In genomic region chr13:68232351-68233130, GRCh38 we compare ENCODE assay signal across 20 cellular contexts.
A peak's percentile ranks its signal among the peaks of the same experiment; 100 is the strongest.
DNase-seq lines count a peak whose midpoint lies in the region; TF ChIP-seq lines count a peak whose summit lies in the region.
"Had no signal": no experiment of that assay in that cellular context is flagged by ENCODE, and none has a peak within 500 bp of the region (broad histone marks: within the 10 kb centered on the region; RNA-seq: fewer than 3 reads in every experiment).

No MANE protein-coding gene starts in this region.

- H3K27me3 Mint-ChIP-seq in H9 (ENCODE audit: low read depth) (no peaks in the 10 kb centered on the region), chondrocyte (ENCODE audit: low read depth) (no peaks in the 10 kb centered on the region), mesothelial cell of epicardium (ENCODE audit: low read depth) (no peaks in the 10 kb centered on the region)
- H3K27me3 Mint-ChIP-seq: activated naive CD8-positive, alpha-beta T cell treated with anti-CD3 and anti-CD28 coated beads, Interleukin-2, amount 50 U/mL, for 24 hours; dendritic cell treated with granulocyte-macrophage colony-stimulating factor and Interleukin-4, amounts not matched to agents 40 ng/mL and 50 ng/mL, for 4 days had no signal

- no peak overlapping the region for H4K91ac ChIP-seq in H9 (ENCODE audit: insufficient read length, low read depth, low read length)

- no peak overlapping the region for H2BK120ac ChIP-seq in H9 (ENCODE audit: low read depth, low read length, poor library complexity, severe bottlenecking)

- WGBS in H9 (ENCODE audit: extremely low coverage, insufficient read length, low lambda C conversion rate): no CpG with 5 or more reads among the region's 7 CpGs

- no peak overlapping the region for H3K18ac ChIP-seq in H9 (ENCODE audit: insufficient read length, low read depth, low read length)

- no peak overlapping the region for H3K27ac ChIP-seq in H9 (ENCODE audit: insufficient read length, low read depth, low read length)
- H3K27ac ChIP-seq: GM23248, skin epidermis had no signal

- H3K56ac ChIP-seq in H9 (ENCODE audit: insufficient read length, low read depth, low read length): no peak overlapping the region

- CTCF ChIA-PET in GM10248 (lab: Yijun Ruan, JAX): no interaction called here

- no peak overlapping the region for H2BK12ac ChIP-seq in H9 (ENCODE audit: insufficient read length, low read depth, low read length)

- no peak overlapping the region for H2BK5ac ChIP-seq in H9 (ENCODE audit: insufficient read length, low read length)

- H3K9ac ChIP-seq in H9 (ENCODE audit: extremely low read depth, insufficient read length, low read length): no peak overlapping the region
- H3K9ac ChIP-seq: GM23248 had no signal

- H3K4me3 Mint-ChIP-seq in H9 (no peak overlapping the region), chondrocyte (ENCODE audit: unreplicated experiment) (peak overlapping the region; percentile 44), mesothelial cell of epicardium (no peak overlapping the region)
- H3K4me3 Mint-ChIP-seq: activated naive CD8-positive, alpha-beta T cell treated with anti-CD3 and anti-CD28 coated beads, Interleukin-2, amount 50 U/mL, for 24 hours; dendritic cell treated with granulocyte-macrophage colony-stimulating factor and Interleukin-4, amounts not matched to agents 40 ng/mL and 50 ng/mL, for 4 days had no signal

- no peak overlapping the region for H3K14ac ChIP-seq in H9 (ENCODE audit: insufficient read depth, low read length)

- H3K9me3 ChIP-seq in H9 (ENCODE audit: control insufficient read depth, low read depth, low read length): no peaks in the 10 kb centered on the region

- H2AK5ac ChIP-seq in H9 (ENCODE audit: insufficient read length, low read length): no peak overlapping the region

- H3K27ac Mint-ChIP-seq in H9 (peak overlapping the region; percentile 5 to 92 (median 10); a peak in 4 of 7 replicates), chondrocyte (ENCODE audit: unreplicated experiment) (peak overlapping the region; percentile 71), mesothelial cell of epicardium (peak overlapping the region; percentile 75)
- H3K27ac Mint-ChIP-seq: activated naive CD8-positive, alpha-beta T cell treated with anti-CD3 and anti-CD28 coated beads, Interleukin-2, amount 50 U/mL, for 24 hours; dendritic cell treated with granulocyte-macrophage colony-stimulating factor and Interleukin-4, amounts not matched to agents 40 ng/mL and 50 ng/mL, for 4 days had no signal

- H3T11ph ChIP-seq in H9 (ENCODE audit: low read length): no peak overlapping the region

- POLR2A ChIA-PET in GM10248 (lab: Yijun Ruan, JAX): no interaction called here

- TF ChIP-seq CTCF in H9 (conservative IDR thresholded peaks at IDR 0.05) (no peak), chondrocyte (IDR thresholded peaks at IDR 0.05) (no peak), mesothelial cell of epicardium (IDR thresholded peaks at IDR 0.05; ENCODE audit: unreplicated experiment) (no peak), GM10248 (IDR thresholded peaks at IDR 0.05; ENCODE audit: control extremely low read depth, extremely low read depth, low read depth, missing control alignments) (no peak)

- H3K9me3 Mint-ChIP-seq in H9: no peaks in the 10 kb centered on the region
- no peaks in the 10 kb centered on the region for H3K9me3 Mint-ChIP-seq in chondrocyte (ENCODE audit: low read depth)
- H3K9me3 Mint-ChIP-seq in mesothelial cell of epicardium: peaks cover 3% of the 10 kb centered on the region
- H3K9me3 Mint-ChIP-seq: dendritic cell treated with granulocyte-macrophage colony-stimulating factor and Interleukin-4, amounts not matched to agents 40 ng/mL and 50 ng/mL, for 4 days had no signal

- H3K4me2 ChIP-seq in H9 (ENCODE audit: insufficient read depth, insufficient read length, low read length): no peak overlapping the region

- H2AFZ ChIP-seq in H9 (ENCODE audit: low read length): no peak overlapping the region
- H2AFZ ChIP-seq: GM23248 had no signal

- H3K4me1 Mint-ChIP-seq in H9 (peaks cover 23 to 25% of the 10 kb centered on the region in 2 experiments), chondrocyte (ENCODE audit: low read depth) (peaks cover 16% of the 10 kb centered on the region), mesothelial cell of epicardium (peaks cover 11% of the 10 kb centered on the region)
- H3K4me1 Mint-ChIP-seq: activated naive CD8-positive, alpha-beta T cell treated with anti-CD3 and anti-CD28 coated beads, Interleukin-2, amount 50 U/mL, for 24 hours had no signal

- no peak for DNase-seq in H9
- DNase-seq in OCI-M1 (lab: John Stamatoyannopoulos, UW): peak; percentile 31
- no peak for DNase-seq in chondrocyte (ENCODE audit: low spot score)
- no peak for DNase-seq in mesothelial cell of epicardium (ENCODE audit: low spot score in 2 of 2, unreplicated experiment in 2 of 2)
- no peak for DNase-seq in DMS153 treated with DMSO at 0.1 percent for 48 hours (lab: John Stamatoyannopoulos, UW; ENCODE audit: unreplicated experiment)
- no peak for DNase-seq in GM10248 (ENCODE audit: extremely low spot score)
- DNase-seq in stimulated activated CD4-positive, alpha-beta T cell treated with anti-CD3 and anti-CD28 coated beads, Interleukin-4, amount 100 ng/mL, for 1 hour: no peak
- no peak for DNase-seq in stimulated activated CD4-positive, alpha-beta T cell treated with anti-CD3 and anti-CD28 coated beads, Interleukin-4, amount 100 ng/mL, for 24 hours
- DNase-seq: activated gamma-delta T cell treated with Interleukin-2 at 50 U/mL for 16 hours; activated naive CD8-positive, alpha-beta T cell treated with anti-CD3 and anti-CD28 coated beads, Interleukin-2, amount 50 U/mL, for 24 hours; activated T-cell treated with anti-CD3 and anti-CD28 coated beads, Interleukin-2, amount 50 U/mL, for 1 hour; DMS 273 treated with DMSO at 0.1 percent for 48 hours; GM23248; kidney; NCI-H1436; NCI-H2107; NCI-H446 treated with DMSO at 0.1 percent for 48 hours; SW 1271 had no signal

- H3K36me3 Mint-ChIP-seq in H9 (ENCODE audit: insufficient read depth in 1 of 3, low read depth in 3 of 3) (no peaks in the 10 kb centered on the region), chondrocyte (ENCODE audit: low read depth) (no peaks in the 10 kb centered on the region), mesothelial cell of epicardium (no peaks in the 10 kb centered on the region)

- H3K79me1 ChIP-seq in H9 (ENCODE audit: insufficient read depth, low read depth, low read length, poor library complexity, severe bottlenecking): no peaks in the 10 kb centered on the region

- H3K23ac ChIP-seq in H9 (ENCODE audit: insufficient read length, low read depth, low read length): no peak overlapping the region

- no peak overlapping the region for H4K5ac ChIP-seq in H9 (ENCODE audit: insufficient read length, low read depth, low read length)

- H3K23me2 ChIP-seq in H9 (ENCODE audit: insufficient read length, low read depth, low read length, poor library complexity, severe bottlenecking): no peaks in the 10 kb centered on the region

- no peaks in the 10 kb centered on the region for H3K27me3 ChIP-seq in H9 (ENCODE audit: insufficient read depth, low read length)

- no peaks in the 10 kb centered on the region for H4K20me1 ChIP-seq in H9 (ENCODE audit: control insufficient read depth, insufficient read depth, insufficient read length)

- no peak overlapping the region for H4K8ac ChIP-seq in H9 (replicated peaks; ENCODE audit: insufficient read length, low read depth, low read length)

- no peak overlapping the region for H2BK15ac ChIP-seq in H9 (ENCODE audit: low read depth, low read length)

- H3K79me2 ChIP-seq in H9 (ENCODE audit: insufficient read depth, low read length): no peaks in the 10 kb centered on the region

- no peaks in the 10 kb centered on the region; the same call in 1 of the 2 replicates for H3K4me1 ChIP-seq in H9 (ENCODE audit: insufficient read depth, low read length)

- no peak overlapping the region for H2BK20ac ChIP-seq in H9 (ENCODE audit: low read depth, low read length, poor library complexity, severe bottlenecking)

- H3K4ac ChIP-seq in H9 (ENCODE audit: low read depth, low read length): no peak overlapping the region

Comparison
In these comparisons a context has a peak if more than half of its experiments do, and no peak if none do; other contexts are left out.
1. H3K27ac Mint-ChIP-seq: peak in every context shown above with its lines; median percentile 75 in mesothelial cell of epicardium; 71 in chondrocyte; 10 in H9.